ENCODE assay signal across 14 cellular contexts in genomic region chr13:95180513-95181245, GRCh38.
DNase-seq lines count a peak whose midpoint lies in the region; ATAC-seq, FAIRE-seq and TF ChIP-seq lines count a peak whose summit lies in the region.
"Had no signal": no experiment of that assay in that cellular context is flagged by ENCODE, and none has a peak within 500 bp of the region (broad histone marks: within the 10 kb centered on the region; RNA-seq: fewer than 3 reads in every experiment).

No MANE protein-coding gene starts in this region.

- TF ChIP-seq CTCF in right atrium auricular region (IDR thresholded peaks at IDR 0.05) (no peak), bronchial epithelial cell (IDR thresholded peaks at IDR 0.05; ENCODE audit: insufficient read depth, low read length, severe bottlenecking) (no peak), lung (IDR thresholded peaks at IDR 0.05; ENCODE audit: control extremely low read depth, extremely low read depth) (no peak), foreskin keratinocyte (conservative IDR thresholded peaks at IDR 0.05) (no peak)

- H3K4me1 ChIP-seq in right atrium auricular region: peaks cover 0 to 11% of the 10 kb centered on the region in 2 donors
- H3K4me1 ChIP-seq in lung (ENCODE audit: control insufficient read depth in 2 of 2, insufficient read depth in 2 of 2, low read length in 2 of 2): peaks cover 0 to 4% of the 10 kb centered on the region in 2 donors
- no peaks in the 10 kb centered on the region for H3K4me1 ChIP-seq in foreskin keratinocyte
- H3K4me1 ChIP-seq: breast epithelium had no signal

- no peak overlapping the region for H3K27ac ChIP-seq in right atrium auricular region
- peak overlapping the region in 1 of 2 donors; percentile 66 for H3K27ac ChIP-seq in lung (ENCODE audit: low read depth in 1 of 2, low read length in 1 of 2)
- H3K27ac ChIP-seq in foreskin keratinocyte: no peak overlapping the region
- H3K27ac ChIP-seq: breast epithelium, HL-60, neural progenitor cell had no signal

- H3K4me3 ChIP-seq in right atrium auricular region: no peak overlapping the region
- no peak overlapping the region for H3K4me3 ChIP-seq in bronchial epithelial cell (ENCODE audit: low read depth, low read length)
- no peak overlapping the region for H3K4me3 ChIP-seq in lung
- H3K4me3 ChIP-seq: breast epithelium, neural progenitor cell had no signal

- ATAC-seq in Right ventricle myocardium superior (ENCODE audit: poor library complexity): peak; percentile 87
- peak; percentile 76 for ATAC-seq in lung (ENCODE audit: insufficient read depth, low FRiP score)
- ATAC-seq in foreskin keratinocyte: no peak
- no peak for ATAC-seq in HG02840 (IDR thresholded peaks at IDR 0.05; ENCODE audit: low FRiP score, unreplicated experiment)

- WGBS in lung, 2 donors: 47 to 61% methylated on average over 5 of the region's 5 CpGs

- intact Hi-C loops in Right ventricle myocardium superior (cut with DNase I): no loop called here

- H3K9me3 ChIP-seq in right atrium auricular region (no peaks in the 10 kb centered on the region), lung (ENCODE audit: control insufficient read depth in 2 of 2, insufficient read depth in 1 of 2, low read length in 1 of 2) (no peaks in the 10 kb centered on the region)
- H3K9me3 ChIP-seq: breast epithelium had no signal

- FAIRE-seq in bronchial epithelial cell (lab: Jason Lieb, UNC): peak; percentile 28

- H3K27me3 ChIP-seq in right atrium auricular region (no peaks in the 10 kb centered on the region), bronchial epithelial cell (ENCODE audit: control insufficient read depth, insufficient read depth, low read length) (no peaks in the 10 kb centered on the region), lung (ENCODE audit: control insufficient read depth, insufficient read depth) (no peaks in the 10 kb centered on the region), foreskin keratinocyte (no peaks in the 10 kb centered on the region)
- H3K27me3 ChIP-seq: breast epithelium, neural progenitor cell had no signal

- H3K36me3 ChIP-seq in right atrium auricular region (no peaks in the 10 kb centered on the region), bronchial epithelial cell (ENCODE audit: control insufficient read depth, insufficient read depth, low read length) (no peaks in the 10 kb centered on the region), lung (ENCODE audit: control insufficient read depth in 2 of 2, insufficient read depth in 2 of 2, low read length in 2 of 2) (peaks cover 0 to 5% of the 10 kb centered on the region in 2 donors)
- H3K36me3 ChIP-seq: breast epithelium, neural progenitor cell had no signal

- no peak for DNase-seq in Right ventricle myocardium superior
- DNase-seq in right atrium auricular region (ENCODE audit: low spot score): no peak
- DNase-seq in bronchial epithelial cell (ENCODE audit: low read depth): no peak
- DNase-seq in lung (ENCODE audit: low spot score): no peak
- no peak for DNase-seq in mesenteric fat pad (ENCODE audit: low spot score)
- DNase-seq in foreskin keratinocyte: no peak
- DNase-seq in NCI-H446 (lab: John Stamatoyannopoulos, UW): no peak
- DNase-seq: ACHN; activated naive CD4-positive, alpha-beta T cell treated with Interleukin-2 at 50 U/mL for 16 hours; substantia nigra had no signal

Comparison
In these comparisons a context has a peak if more than half of its experiments do, and no peak if none do; other contexts are left out.
1. ATAC-seq: peak in Right ventricle myocardium superior (single experiment) and lung (single experiment); none in foreskin keratinocyte (single experiment) and HG02840 (single experiment).